In the genomic region with DNA sequence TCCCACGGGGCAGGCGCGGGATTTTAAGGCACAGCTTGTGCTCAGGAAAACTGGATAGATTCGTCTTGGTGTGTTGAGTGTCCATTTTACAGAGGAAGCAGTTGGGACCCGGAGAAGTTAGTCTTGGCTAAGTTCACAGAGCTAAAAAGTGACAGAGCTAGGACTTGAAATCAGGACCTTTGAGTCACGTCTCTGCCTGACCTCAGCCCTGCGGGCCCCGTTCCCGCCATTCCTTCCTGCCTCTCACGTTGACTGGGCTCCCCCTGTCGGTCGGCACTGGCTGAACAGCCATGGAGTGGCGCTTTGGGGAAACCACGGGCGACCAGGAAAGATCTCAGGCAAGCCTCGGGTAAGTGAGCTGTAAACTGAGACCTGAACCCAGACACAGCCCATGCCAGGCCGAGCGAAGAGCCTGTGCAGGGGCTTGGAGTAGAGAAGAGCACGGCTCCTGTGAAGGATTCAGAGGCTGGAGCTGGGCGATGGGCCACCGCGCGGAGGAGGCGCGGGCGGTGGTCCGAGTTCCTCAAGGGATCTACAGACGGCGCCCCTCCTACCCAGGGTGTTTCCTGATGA, we compare ENCODE assay signal across 8 cellular contexts. TPM values are rescaled to one million over a fixed set of nuclear protein-coding genes. Genes with fewer than 3 reads are reported as not detected.
DNase-seq lines count a peak whose midpoint lies in the region; ATAC-seq lines count a peak whose summit lies in the region.

No MANE protein-coding gene starts in this region.

- peak; percentile 34 for ATAC-seq in GM19468 (IDR thresholded peaks at IDR 0.05; ENCODE audit: extremely low read depth, unreplicated experiment)

- H3K36me3 ChIP-seq in HUES48 (ENCODE audit: control insufficient read depth, insufficient read depth, low read length), result no peaks in the 10 kb centered on the region

- DNase-seq in CD1c-positive myeloid dendritic cell (ENCODE audit: extremely low spot score) (peak; percentile 83), UCSD-AML1 (lab: John Stamatoyannopoulos, UW; ENCODE audit: unreplicated experiment) (peak; percentile 83), brain pericyte (ENCODE audit: low read depth, low spot score) (peak; percentile 26), iPS-NIHi11 (ENCODE audit: low spot score) (peak; percentile 91), smooth muscle cell of the brain vasculature (ENCODE audit: low read depth, low spot score) (peak; percentile 45), SK-N-DZ (ENCODE audit: low spot score) (no peak)

- H3K4me1 ChIP-seq in HUES48 (ENCODE audit: control insufficient read depth, insufficient read depth, low read length), result peaks cover 3% of the 10 kb centered on the region

- H3K27ac ChIP-seq in HUES48 (ENCODE audit: low read depth, low read length), result no peak overlapping the region

- H3K4me3 ChIP-seq in HUES48 (ENCODE audit: low read depth, low read length), result peak overlapping the region; percentile 68

- peaks cover 23% of the 10 kb centered on the region for H3K27me3 ChIP-seq in HUES48 (ENCODE audit: control insufficient read depth, insufficient read depth, low read length)

- H3K9ac ChIP-seq in HUES48 (ENCODE audit: low read depth, low read length), result peak overlapping the region; percentile 52; the same call in 1 of the 2 replicates

- H3K9me3 ChIP-seq in HUES48 (ENCODE audit: control insufficient read depth, insufficient read depth, low read length), result no peaks in the 10 kb centered on the region

RNA-seq across cellular contexts. Expression of a gene that starts 54.1 kb away (rescaled TPM):
- polyA plus RNA-seq in SK-N-DZ (2014; cell fraction: cytosol; rRNA removed), result 0.47 and 0.64 TPM in 2 replicates
- polyA plus RNA-seq in SK-N-DZ (2014; cell fraction: nucleus; rRNA removed), result 0.39 TPM in 1 of 2 replicates, not detected in the other
